ENCODE assay signal across 10 cellular contexts in the genomic region with DNA sequence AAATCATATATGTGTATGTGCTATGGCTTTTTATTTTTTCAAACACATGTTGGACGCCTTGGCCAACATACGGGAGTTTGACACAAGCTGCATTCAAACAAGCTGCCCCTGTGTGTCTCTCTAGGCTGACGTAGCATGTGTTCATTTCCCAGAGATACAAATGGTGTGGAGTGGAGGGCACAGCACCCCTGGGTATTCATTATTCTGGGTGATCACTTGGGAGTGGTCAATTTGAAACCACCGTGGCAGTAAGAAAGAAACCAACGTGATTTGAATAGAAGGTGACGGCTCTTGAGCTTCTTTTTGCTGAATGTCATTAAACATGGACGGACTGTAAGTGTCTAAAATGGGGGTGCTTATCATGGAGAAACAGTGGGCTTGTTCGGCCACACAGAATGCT.
DNase-seq lines count a peak whose midpoint lies in the region; ATAC-seq and TF ChIP-seq lines count a peak whose summit lies in the region.
"Had no signal": no experiment of that assay in that cellular context is flagged by ENCODE, and none has a peak within 500 bp of the region (broad histone marks: within the 10 kb centered on the region; RNA-seq: fewer than 3 reads in every experiment).

No MANE protein-coding gene starts in this region.

- no peaks in the 10 kb centered on the region for H3F3A ChIP-seq in neural cell (ENCODE audit: insufficient read depth, low read length, poor library complexity, severe bottlenecking)

- peak; percentile 12 for TF ChIP-seq RAD21 in neural cell (conservative IDR thresholded peaks at IDR 0.05)

- H3K79me2 ChIP-seq in neural cell (replicated peaks; ENCODE audit: insufficient read depth, low read length), result no peaks in the 10 kb centered on the region

- H3K9me3 ChIP-seq in neural cell (ENCODE audit: low read length), result no peaks in the 10 kb centered on the region
- H3K9me3 ChIP-seq in upper lobe of right lung, result no peaks in the 10 kb centered on the region

- ATAC-seq in GM18858 (IDR thresholded peaks at IDR 0.05; ENCODE audit: unreplicated experiment) (peak; percentile 45), HG02588 (IDR thresholded peaks at IDR 0.05; ENCODE audit: unreplicated experiment) (peak; percentile 72), upper lobe of right lung (no peak)
- ATAC-seq: naive thymus-derived CD4-positive, alpha-beta T cell; T-helper 17 cell had no signal

- H2AFZ ChIP-seq in neural cell (ENCODE audit: low read depth, low read length), result peak overlapping the region; percentile 28

- no peak for TF ChIP-seq EP300 in neural cell (conservative IDR thresholded peaks at IDR 0.05; ENCODE audit: poor library complexity, severe bottlenecking)

- H3K27ac ChIP-seq in neural cell (ENCODE audit: low read length) (peak overlapping the region; percentile 89), upper lobe of right lung (no peak overlapping the region)

- H3K4me3 ChIP-seq in neural cell (ENCODE audit: low read length) (peak overlapping the region; percentile 34), upper lobe of right lung (no peak overlapping the region)

- H3K9me2 ChIP-seq in neural cell (ENCODE audit: insufficient read depth, low read length), result no peaks in the 10 kb centered on the region

- intact Hi-C loops in upper lobe of right lung (cut with DNase I), result no loop called here

- H3K27me3 ChIP-seq in neural cell (ENCODE audit: insufficient read depth, low read depth, low read length), result no peaks in the 10 kb centered on the region
- H3K27me3 ChIP-seq in upper lobe of right lung, result no peaks in the 10 kb centered on the region

- H3K36me3 ChIP-seq in neural cell (ENCODE audit: insufficient read depth, low read length) (no peaks in the 10 kb centered on the region), upper lobe of right lung (no peaks in the 10 kb centered on the region)

- H3K4me1 ChIP-seq in upper lobe of right lung, result no peaks in the 10 kb centered on the region

- H4K20me1 ChIP-seq in neural cell (ENCODE audit: insufficient read depth), result no peaks in the 10 kb centered on the region

- H3K4me2 ChIP-seq in neural cell (ENCODE audit: low read length), result no peak overlapping the region

- H3K9ac ChIP-seq in neural cell (ENCODE audit: low read length), result peak overlapping the region; percentile 56

- TF ChIP-seq CTCF in neural cell (IDR thresholded peaks at IDR 0.05; ENCODE audit: poor library complexity, severe bottlenecking) (no peak), upper lobe of right lung (IDR thresholded peaks at IDR 0.05) (no peak)

- peak; percentile 31 for DNase-seq in NCI-H345 treated with DMSO at 0.1 percent for 48 hours (lab: John Stamatoyannopoulos, UW; ENCODE audit: unreplicated experiment)
- no peak for DNase-seq in upper lobe of right lung
- DNase-seq in NAMALWA (ENCODE audit: low spot score), result no peak
- no peak for DNase-seq in HPDE6-E6E7 (ENCODE audit: extremely low spot score)
- DNase-seq: KBM-7; naive thymus-derived CD4-positive, alpha-beta T cell; T-helper 17 cell had no signal

TF ChIP-seq in neural cell, 6 proteins besides CTCF, POLR2A, EP300 and RAD21:
- TF ChIP-seq TAF1 (IDR thresholded peaks at IDR 0.05; ENCODE audit: low read depth) (no peak), EZH2 (IDR thresholded peaks at IDR 0.05; ENCODE audit: borderline replicate concordance, insufficient read depth, low read length, poor library complexity, severe bottlenecking) (no peak), POLR2AphosphoS5 (IDR thresholded peaks at IDR 0.05) (no peak), MXI1 (conservative IDR thresholded peaks at IDR 0.05; ENCODE audit: poor library complexity, severe bottlenecking) (no peak), SMC3 (conservative IDR thresholded peaks at IDR 0.05; ENCODE audit: poor library complexity) (no peak)
- TF ChIP-seq, protein P1, sequence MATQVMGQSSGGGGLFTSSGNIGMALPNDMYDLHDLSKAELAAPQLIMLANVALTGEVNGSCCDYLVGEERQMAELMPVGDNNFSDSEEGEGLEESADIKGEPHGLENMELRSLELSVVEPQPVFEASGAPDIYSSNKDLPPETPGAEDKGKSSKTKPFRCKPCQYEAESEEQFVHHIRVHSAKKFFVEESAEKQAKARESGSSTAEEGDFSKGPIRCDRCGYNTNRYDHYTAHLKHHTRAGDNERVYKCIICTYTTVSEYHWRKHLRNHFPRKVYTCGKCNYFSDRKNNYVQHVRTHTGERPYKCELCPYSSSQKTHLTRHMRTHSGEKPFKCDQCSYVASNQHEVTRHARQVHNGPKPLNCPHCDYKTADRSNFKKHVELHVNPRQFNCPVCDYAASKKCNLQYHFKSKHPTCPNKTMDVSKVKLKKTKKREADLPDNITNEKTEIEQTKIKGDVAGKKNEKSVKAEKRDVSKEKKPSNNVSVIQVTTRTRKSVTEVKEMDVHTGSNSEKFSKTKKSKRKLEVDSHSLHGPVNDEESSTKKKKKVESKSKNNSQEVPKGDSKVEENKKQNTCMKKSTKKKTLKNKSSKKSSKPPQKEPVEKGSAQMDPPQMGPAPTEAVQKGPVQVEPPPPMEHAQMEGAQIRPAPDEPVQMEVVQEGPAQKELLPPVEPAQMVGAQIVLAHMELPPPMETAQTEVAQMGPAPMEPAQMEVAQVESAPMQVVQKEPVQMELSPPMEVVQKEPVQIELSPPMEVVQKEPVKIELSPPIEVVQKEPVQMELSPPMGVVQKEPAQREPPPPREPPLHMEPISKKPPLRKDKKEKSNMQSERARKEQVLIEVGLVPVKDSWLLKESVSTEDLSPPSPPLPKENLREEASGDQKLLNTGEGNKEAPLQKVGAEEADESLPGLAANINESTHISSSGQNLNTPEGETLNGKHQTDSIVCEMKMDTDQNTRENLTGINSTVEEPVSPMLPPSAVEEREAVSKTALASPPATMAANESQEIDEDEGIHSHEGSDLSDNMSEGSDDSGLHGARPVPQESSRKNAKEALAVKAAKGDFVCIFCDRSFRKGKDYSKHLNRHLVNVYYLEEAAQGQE (IDR thresholded peaks at IDR 0.05; ENCODE audit: borderline replicate concordance), result no peak
TF ChIP-seq in neural cell: peak in this region for 0.
